ENCODE assay signal across 17 cellular contexts in genomic region chr5:107771926-107772325, GRCh38.
"Had no signal": no experiment of that assay in that cellular context is flagged by ENCODE, and none has a peak within 500 bp of the region (broad histone marks: within the 10 kb centered on the region; RNA-seq: fewer than 3 reads in every experiment).

No MANE protein-coding gene starts in this region.

- H3K4me3 ChIP-seq: K562, SJSA1, SK-N-MC had no signal

- H3K36me3 ChIP-seq: SJSA1 had no signal

- H3K9ac ChIP-seq: KMS-11 had no signal

- H3K27me3 ChIP-seq: SJSA1 had no signal

- FAIRE-seq: K562, RCC 7860 had no signal

- ATAC-seq: K562 had no signal

- DNase-seq: Kasumi-1, MM.1S, NCI-H1092 treated with DMSO at 0.1 percent for 48 hours, NCI-H1436, NCI-H2029, NCI-H2081 treated with DMSO at 0.1 percent for 48 hours, NCI-H2227 treated with DMSO at 0.1 percent for 48 hours, NCI-H524, NCI-H526 treated with DMSO at 0.1 percent for 48 hours, NCI-H774, RPMI8226, SIG-M5 had no signal

- H3K27ac ChIP-seq: KMS-11, SJSA1, SK-N-MC had no signal

- H3K9me3 ChIP-seq: SJSA1 had no signal

- H3K4me1 ChIP-seq: SJSA1 had no signal

- H3K4me2 ChIP-seq: KMS-11 had no signal
